ENCODE assay signal across 1 cellular context in the genomic region with DNA sequence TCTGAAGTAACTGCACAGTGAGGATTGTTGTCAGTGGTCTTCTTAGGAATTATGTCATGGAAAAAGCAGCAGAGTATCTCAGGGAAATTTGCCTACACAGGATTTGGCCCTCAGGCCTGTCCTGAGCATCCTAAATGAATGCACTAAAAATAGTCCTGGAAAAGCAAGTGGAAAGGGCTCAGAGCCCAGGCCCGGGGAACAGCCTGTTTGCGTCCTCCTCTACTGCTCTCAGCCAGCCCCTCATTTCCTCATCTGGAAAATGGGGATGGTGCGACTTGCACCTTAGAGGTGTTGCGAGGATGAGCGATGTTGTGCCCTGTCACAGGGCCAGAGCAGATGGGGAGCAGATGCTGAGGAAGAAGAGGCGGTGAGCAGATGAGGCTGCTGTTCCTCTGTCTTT.
TF ChIP-seq lines count a peak whose summit lies in the region.

No MANE protein-coding gene starts in this region.

TF ChIP-seq in SK-N-SH, 30 proteins besides CTCF, POLR2A, EP300 and RAD21:
- TF ChIP-seq RFX5 (IDR thresholded peaks at IDR 0.05; ENCODE audit: low read length) (no peak), EZH2phosphoT487 (IDR thresholded peaks at IDR 0.05; ENCODE audit: borderline replicate concordance, low read depth) (no peak)
